ENCODE assay signal across 10 cellular contexts in genomic region chr1:153842006-153842471, GRCh38.
DNase-seq lines count a peak whose midpoint lies in the region; ATAC-seq and TF ChIP-seq lines count a peak whose summit lies in the region.
"Had no signal": no experiment of that assay in that cellular context is flagged by ENCODE, and none has a peak within 500 bp of the region (broad histone marks: within the 10 kb centered on the region; RNA-seq: fewer than 3 reads in every experiment).

No MANE protein-coding gene starts in this region.

- H3K4me3 ChIP-seq in GM23248 (no peak overlapping the region), psoas muscle (no peak overlapping the region)

- no peaks in the 10 kb centered on the region for H3K27me3 ChIP-seq in GM23248 (replicated peaks; ENCODE audit: insufficient read depth)
- no peaks in the 10 kb centered on the region for H3K27me3 ChIP-seq in psoas muscle (ENCODE audit: insufficient read depth in 3 of 3, low read length in 2 of 3)

- intact Hi-C loops in psoas muscle (cut with DNase I) = no loop called here

- H3F3A ChIP-seq in GM23248 (ENCODE audit: insufficient read depth) = peaks cover 12% of the 10 kb centered on the region

- H3K27ac ChIP-seq in GM23248 (no peak overlapping the region), psoas muscle (no peak overlapping the region)

- in situ Hi-C loops in GM23248 (cut with MboI) = no loop called here

- H3K4me2 ChIP-seq in GM23248 (ENCODE audit: unreplicated experiment) = no peak overlapping the region

- H3K36me3 ChIP-seq in GM23248 (ENCODE audit: low read depth) = no peaks in the 10 kb centered on the region
- no peaks in the 10 kb centered on the region for H3K36me3 ChIP-seq in psoas muscle (ENCODE audit: insufficient read depth in 1 of 2, low read depth in 1 of 2)

- H3K9me3 ChIP-seq in GM23248 (ENCODE audit: low read depth) = no peaks in the 10 kb centered on the region
- no peaks in the 10 kb centered on the region for H3K9me3 ChIP-seq in psoas muscle

- H3K4me1 ChIP-seq in GM23248 (ENCODE audit: insufficient read depth) (no peaks in the 10 kb centered on the region), psoas muscle (peaks cover 13% of the 10 kb centered on the region)

- H2AFZ ChIP-seq in GM23248 = no peak overlapping the region

- H3K79me2 ChIP-seq in GM23248 (ENCODE audit: insufficient read depth) = peaks cover 79% of the 10 kb centered on the region

- no peaks in the 10 kb centered on the region for H3K9me2 ChIP-seq in GM23248 (ENCODE audit: insufficient read depth)

- peak; percentile 44 to 76 for ATAC-seq in activated CD4-positive, CD25-positive, alpha-beta regulatory T cell treated with anti-CD3 and anti-CD28 coated beads, Interleukin-2, amount 50 U/mL, for 24 hours
- ATAC-seq in psoas muscle = peak; percentile 49 to 72 (median 62)

- no peak for TF ChIP-seq CTCF in psoas muscle (IDR thresholded peaks at IDR 0.05)

- no peak for DNase-seq in activated CD4-positive, CD25-positive, alpha-beta regulatory T cell (lab: John Stamatoyannopoulos, UW)
- DNase-seq in GM23248 (peak; percentile 6), NCI-H2029 treated with DMSO at 0.1 percent for 48 hours (lab: John Stamatoyannopoulos, UW) (peak; percentile 93), psoas muscle (no peak), germinal center (ENCODE audit: low spot score) (no peak), dermis blood vessel endothelial cell (no peak), activated gamma-delta T cell treated with Interleukin-2 at 50 U/mL for 16 hours (no peak)
- DNase-seq: nephron progenitor cell; stimulated activated naive CD4-positive, alpha-beta T cell treated with Interleukin-2 at 50 U/mL for 16 hours had no signal

- H4K20me1 ChIP-seq in GM23248 (ENCODE audit: insufficient read depth) = no peaks in the 10 kb centered on the region; the same call in 1 of the 2 replicates

- no peak overlapping the region for H3K9ac ChIP-seq in GM23248

- WGBS in GM23248 (ENCODE audit: low coverage in 1 of 2, low lambda C conversion rate in 2 of 2, missing lambda C conversion rate in 2 of 2), 2 experiments = 96 to 97% methylated on average over 3 of the region's 3 CpGs
- WGBS in psoas muscle, 3 donors = 50 to 79% (median 66%) methylated on average over 3 of the region's 3 CpGs

Comparison
In these comparisons a context has a peak if more than half of its experiments do, and no peak if none do; other contexts are left out.
1. DNase-seq: peak in GM23248 (single experiment) and NCI-H2029 treated with DMSO at 0.1 percent for 48 hours (single experiment); none in activated CD4-positive, CD25-positive, alpha-beta regulatory T cell (0 of 4), psoas muscle (0 of 2), germinal center (single experiment), dermis blood vessel endothelial cell (single experiment) and activated gamma-delta T cell treated with Interleukin-2 at 50 U/mL for 16 hours (single experiment).